In genomic region chr4:118664665-118665064, GRCh38 we compare ENCODE assay signal across 8 cellular contexts. TPM values are rescaled to one million over a fixed set of nuclear protein-coding genes. Genes with fewer than 3 reads are reported as not detected.
DNase-seq lines count a peak whose midpoint lies in the region; ATAC-seq and TF ChIP-seq lines count a peak whose summit lies in the region.
"Not testable (repeated sequence)": the region's sequence is repeated elsewhere in the genome, so short reads cannot be mapped to it uniquely, and the experiment has no call there.

No MANE protein-coding gene starts in this region.

- dilution Hi-C loops in IMR-90 (cut with HindIII; ENCODE audit: low sequenced_read_pairs, unreplicated experiment) = not testable (repeated sequence)

- H3K27ac Mint-ChIP-seq in activated CD8-positive, alpha-beta T cell treated with anti-CD3 and anti-CD28 coated beads for 36 hours; neural crest cell (ENCODE audit: unreplicated experiment); type B pancreatic cell: not testable (repeated sequence)

- not testable (repeated sequence) for H3K14ac ChIP-seq in IMR-90 (replicated peaks; ENCODE audit: low read depth, low read length)

- not testable (repeated sequence) for H3K4me3 Mint-ChIP-seq in activated CD8-positive, alpha-beta T cell treated with anti-CD3 and anti-CD28 coated beads for 36 hours; neural crest cell; type B pancreatic cell

- not testable (repeated sequence) for H3K18ac ChIP-seq in IMR-90 (ENCODE audit: low read depth, low read length)

- H4K20me1 ChIP-seq in IMR-90 (ENCODE audit: insufficient read depth, low read length) = not testable (repeated sequence)

- H3K56ac ChIP-seq in IMR-90 (ENCODE audit: extremely low read depth, insufficient read depth, low read length) = not testable (repeated sequence)

- TF ChIP-seq CTCF in IMR-90 (conservative IDR thresholded peaks at IDR 0.05; ENCODE audit: low read depth, low read length) = peak; percentile 34
- not testable (repeated sequence) for TF ChIP-seq CTCF in activated CD8-positive, alpha-beta T cell treated with anti-CD3 and anti-CD28 coated beads for 36 hours (IDR thresholded peaks at IDR 0.05)
- peak; percentile 32 for TF ChIP-seq CTCF in cardiac fibroblast (IDR thresholded peaks at IDR 0.05; ENCODE audit: low read depth, low read length)
- peak; percentile 51 for TF ChIP-seq CTCF in neural crest cell (conservative IDR thresholded peaks at IDR 0.05)
- TF ChIP-seq CTCF in type B pancreatic cell (conservative IDR thresholded peaks at IDR 0.05) = peak; percentile 47

- TF ChIP-seq RAD21 in IMR-90 (IDR thresholded peaks at IDR 0.05; ENCODE audit: low read length) = 0 out of 2 replicates have a peak, but pooled peaks have one; percentile 16

- H3K27ac ChIP-seq in IMR-90 (ENCODE audit: insufficient read depth, low read length) = not testable (repeated sequence)

- not testable (repeated sequence) for H4K91ac ChIP-seq in IMR-90 (ENCODE audit: insufficient read depth, low read depth, low read length)

- DNase-seq in DMS 273 (lab: John Stamatoyannopoulos, UW; ENCODE audit: unreplicated experiment) = peak; percentile 34
- DNase-seq in IMR-90 = peak; percentile 24
- DNase-seq in RKO (ENCODE audit: low spot score) = peak; percentile 31
- DNase-seq in activated CD8-positive, alpha-beta T cell treated with anti-CD3 and anti-CD28 coated beads for 36 hours = peak; percentile 60
- DNase-seq in cardiac fibroblast (ENCODE audit: low read depth in 2 of 2) = peak; percentile 37 to 43
- peak; percentile 47 for DNase-seq in Right ventricle myocardium superior
- not testable (repeated sequence) for DNase-seq in neural crest cell (ENCODE audit: low read depth, low spot score); type B pancreatic cell (ENCODE audit: extremely low spot score, unreplicated experiment)

- not testable (repeated sequence) for ATAC-seq in IMR-90 (ENCODE audit: low read depth); activated CD8-positive, alpha-beta T cell treated with anti-CD3 and anti-CD28 coated beads for 36 hours; Right ventricle myocardium superior (ENCODE audit: poor library complexity)

- CTCF ChIA-PET in IMR-90 (lab: Yijun Ruan, JAX) = interaction anchor here (1.4 kb wide), 1 partner anchor 19 kb away, joined by 3 read pairs; no protein-coding TSS in a partner anchor
- CTCF ChIA-PET in activated CD8-positive, alpha-beta T cell treated with anti-CD3 and anti-CD28 coated beads for 36 hours (lab: Charles Lee) = not testable (repeated sequence)

- not testable (repeated sequence) for H3K9ac ChIP-seq in IMR-90 (ENCODE audit: low read depth, low read length)

- H3K27me3 Mint-ChIP-seq in activated CD8-positive, alpha-beta T cell treated with anti-CD3 and anti-CD28 coated beads for 36 hours; type B pancreatic cell: not testable (repeated sequence)
- peaks cover 25% of the 10 kb centered on the region for H3K27me3 Mint-ChIP-seq in neural crest cell (ENCODE audit: low read depth)

- H3K23ac ChIP-seq in IMR-90 (ENCODE audit: low read depth, low read length) = not testable (repeated sequence)

- not testable (repeated sequence) for H2BK15ac ChIP-seq in IMR-90 (ENCODE audit: low read depth, low read length)

- H3K9me3 ChIP-seq in IMR-90 (ENCODE audit: control insufficient read depth, insufficient read depth, low read length) = not testable (repeated sequence)

- not testable (repeated sequence) for H3K9me1 ChIP-seq in IMR-90 (ENCODE audit: insufficient read depth, low read length)

- WGBS in IMR-90 (ENCODE audit: extremely low coverage in 2 of 2, insufficient read length in 1 of 2), 2 experiments = no CpG with 5 or more reads among the region's 5 CpGs

- BruUV-seq in IMR-90 (replicated peaks; lab: Mats Ljungman, UMichigan) = not testable (repeated sequence)

- intact Hi-C loops in IMR-90 (cut with micrococcal nuclease); activated CD8-positive, alpha-beta T cell treated with anti-CD3 and anti-CD28 coated beads for 36 hours (cut with micrococcal nuclease); Right ventricle myocardium superior (cut with DNase I): not testable (repeated sequence)

- H2BK20ac ChIP-seq in IMR-90 (ENCODE audit: low read depth, low read length) = not testable (repeated sequence)

- not testable (repeated sequence) for H3K4ac ChIP-seq in IMR-90 (ENCODE audit: low read depth, low read length)

- H2BK5ac ChIP-seq in IMR-90 (ENCODE audit: low read depth, low read length, poor library complexity, severe bottlenecking) = not testable (repeated sequence)

- not testable (repeated sequence) for H3K27me3 ChIP-seq in IMR-90 (ENCODE audit: control insufficient read depth, insufficient read depth, low read length)

- not testable (repeated sequence) for H3K4me2 ChIP-seq in IMR-90 (ENCODE audit: low read depth, low read length)

- H2AK9ac ChIP-seq in IMR-90 (replicated peaks; ENCODE audit: low read depth, low read length, poor library complexity) = not testable (repeated sequence)

- not testable (repeated sequence) for H2BK120ac ChIP-seq in IMR-90 (ENCODE audit: low read depth, low read length)

- H3K4me1 Mint-ChIP-seq in activated CD8-positive, alpha-beta T cell treated with anti-CD3 and anti-CD28 coated beads for 36 hours (ENCODE audit: low read depth); neural crest cell; type B pancreatic cell (ENCODE audit: unreplicated experiment): not testable (repeated sequence)

- not testable (repeated sequence) for H3K4me1 ChIP-seq in IMR-90 (ENCODE audit: control insufficient read depth, insufficient read depth, low read length)

- H3K79me1 ChIP-seq in IMR-90 (ENCODE audit: low read depth in 1 of 2, low read length in 2 of 2) = not testable (repeated sequence)

- H4K8ac ChIP-seq in IMR-90 (ENCODE audit: low read depth in 2 of 2, low read length in 2 of 2) = not testable (repeated sequence)

- POLR2A ChIA-PET in IMR-90 (lab: Charles Lee; ENCODE audit: unreplicated experiment); activated CD8-positive, alpha-beta T cell treated with anti-CD3 and anti-CD28 coated beads for 36 hours (lab: Charles Lee): not testable (repeated sequence)

- H3K36me3 Mint-ChIP-seq in activated CD8-positive, alpha-beta T cell treated with anti-CD3 and anti-CD28 coated beads for 36 hours (ENCODE audit: low read depth); neural crest cell (ENCODE audit: low read depth); type B pancreatic cell: not testable (repeated sequence)

- H2AFZ ChIP-seq in IMR-90 (replicated peaks; ENCODE audit: low read length, poor library complexity) = not testable (repeated sequence)

- not testable (repeated sequence) for H2AK5ac ChIP-seq in IMR-90 (ENCODE audit: low read depth, low read length)

- H4K5ac ChIP-seq in IMR-90 (ENCODE audit: low read depth, low read length) = not testable (repeated sequence)

- in situ Hi-C loops in IMR-90 (cut with MboI; ENCODE audit: low sequenced_read_pairs) = not testable (repeated sequence)

- not testable (repeated sequence) for H3K4me3 ChIP-seq in IMR-90 (ENCODE audit: insufficient read depth, low read depth, low read length); cardiac fibroblast (replicated peaks in 1 of 2; ENCODE audit: low read depth in 2 of 2, low read length in 2 of 2)

- not testable (repeated sequence) for TF ChIP-seq POLR2A in IMR-90 (IDR thresholded peaks at IDR 0.05; ENCODE audit: low read depth, low read length)

- H3K36me3 ChIP-seq in IMR-90 (ENCODE audit: control insufficient read depth, insufficient read depth, low read length) = not testable (repeated sequence)

- not testable (repeated sequence) for H3K9me3 Mint-ChIP-seq in activated CD8-positive, alpha-beta T cell treated with anti-CD3 and anti-CD28 coated beads for 36 hours; neural crest cell; type B pancreatic cell

TF ChIP-seq in IMR-90, 13 proteins besides CTCF, POLR2A, EP300 and RAD21:
- peak; percentile 12; the same call in 1 of the 2 replicates for TF ChIP-seq SMC3 (IDR thresholded peaks at IDR 0.05; ENCODE audit: low read depth, low read length)

RNA-seq across cellular contexts. Expression of gene METTL14, which starts 20.5 kb away (rescaled TPM):
- total RNA-seq in IMR-90 (2012; rRNA removed) (5.0 and 7.5 TPM in 2 replicates), Right ventricle myocardium superior (24.8 TPM), neural crest cell (53.6 and 58.1 TPM in 2 replicates), type B pancreatic cell (ENCODE audit: low replicate concordance) (48.2 and 53.8 TPM in 2 replicates)
- 9.3 and 10.0 TPM in 2 replicates for polyA plus RNA-seq in IMR-90 (2012; rRNA removed)
- 0.39 and 0.42 TPM in 2 replicates for polyA plus RNA-seq in IMR-90 (2012; cell fraction: cytosol; rRNA removed)
- 0.65 and 6.6 TPM in 2 replicates for polyA plus RNA-seq in IMR-90 (2012; cell fraction: nucleus; rRNA removed; ENCODE audit: low replicate concordance)
- total RNA-seq in activated CD8-positive, alpha-beta T cell treated with anti-CD3 and anti-CD28 coated beads for 36 hours = 10 to 100 TPM; 39.3 to 46.1 TPM
